ENCODE assay signal across 33 cellular contexts in genomic region chr5:113478691-113479090, GRCh38. TPM values are rescaled to one million over a fixed set of nuclear protein-coding genes. Genes with fewer than 3 reads are reported as not detected.
"Had no signal": no experiment of that assay in that cellular context is flagged by ENCODE, and none has a peak within 500 bp of the region (broad histone marks: within the 10 kb centered on the region; RNA-seq: fewer than 3 reads in every experiment).

No MANE protein-coding gene starts in this region.

- H3K4me3 ChIP-seq: left ventricle myocardium inferior, lung, mucosa of descending colon, pancreas, prostate gland, skin epidermis, stomach, testis, thyroid gland, transverse colon, upper lobe of left lung, vagina had no signal

- ATAC-seq: mucosa of descending colon; naive thymus-derived CD4-positive, alpha-beta T cell; natural killer cell treated with Interleukin-12 subunit alpha and Interleukin-12 subunit beta and Interleukin-15 and Interleukin-18, amount 100 ng/mL, for 72 hours; pancreas; right cardiac atrium; sciatic nerve; stimulated activated naive B cell treated with anti-CD40 and anti-IgM and Interleukin-4, amounts not matched to agents 10 μg/mL and 1 μg/mL and 100 μg/mL, for 72 hours; stimulated activated naive CD8-positive, alpha-beta T cell treated with anti-CD3 and anti-CD28 coated beads, Interleukin-15, Interleukin-2, amounts not matched to agents 100 U/mL and 50 U/mL, for 24 hours had no signal

- H3K4me1 ChIP-seq: pancreas, prostate gland, stomach, testis, thyroid gland, transverse colon, upper lobe of left lung, vagina had no signal

- FAIRE-seq: islet of Langerhans, pancreas had no signal

- H3K9me3 ChIP-seq: left ventricle myocardium inferior, mucosa of descending colon, pancreas, prostate gland, stomach, testis, thyroid gland, transverse colon, upper lobe of left lung, vagina had no signal

- DNase-seq: hippocampal formation; immature natural killer cell; left ventricle myocardium inferior; midbrain; mucosa of descending colon; naive thymus-derived CD4-positive, alpha-beta T cell; pancreas; posterior cingulate gyrus; retina; right cardiac atrium; stimulated activated CD4-positive, alpha-beta T cell treated with anti-CD3 and anti-CD28 coated beads, Interleukin-12 subunit alpha, Interleukin-12 subunit beta, amount 100 ng/mL, for 4 hours; stimulated activated CD4-positive, alpha-beta T cell treated with anti-CD3 and anti-CD28 coated beads, Interleukin-15, amount 100 ng/mL, for 24 hours; stimulated activated CD4-positive, alpha-beta T cell treated with anti-CD3 and anti-CD28 coated beads, Interleukin-2, amount 100 ng/mL, for 24 hours; stimulated activated CD4-positive, alpha-beta T cell treated with anti-CD3 and anti-CD28 coated beads, Interleukin-4, amount 100 ng/mL, for 1 hour; stimulated activated naive B cell treated with anti-CD40 and anti-IgM and Interleukin-4, amounts not matched to agents 10 μg/mL and 1 μg/mL and 100 μg/mL, for 72 hours; stimulated activated naive CD8-positive, alpha-beta T cell treated with anti-CD3 and anti-CD28 coated beads, Interleukin-15, Interleukin-2, amounts not matched to agents 100 U/mL and 50 U/mL, for 24 hours; stomach; testis; thyroid gland; transverse colon; upper lobe of left lung had no signal

- H3K27ac ChIP-seq: left ventricle myocardium inferior, pancreas, prostate gland, skin epidermis, stomach, testis, thyroid gland, transverse colon, upper lobe of left lung, vagina had no signal

RNA-seq across cellular contexts. Expression of gene TSSK1B, which starts 43.9 kb away (rescaled TPM):
- total RNA-seq: left ventricle myocardium inferior; mesenteric fat pad; myocyte; naive thymus-derived CD4-positive, alpha-beta T cell; natural killer cell treated with Interleukin-12 subunit alpha and Interleukin-12 subunit beta and Interleukin-15 and Interleukin-18, amount 100 ng/mL, for 72 hours; omental fat pad had no signal
- polyA plus RNA-seq: immature natural killer cell; naive thymus-derived CD4-positive, alpha-beta T cell; neural cell; stomach; urinary bladder had no signal
